ENCODE assay signal across 8 cellular contexts in the genomic region with DNA sequence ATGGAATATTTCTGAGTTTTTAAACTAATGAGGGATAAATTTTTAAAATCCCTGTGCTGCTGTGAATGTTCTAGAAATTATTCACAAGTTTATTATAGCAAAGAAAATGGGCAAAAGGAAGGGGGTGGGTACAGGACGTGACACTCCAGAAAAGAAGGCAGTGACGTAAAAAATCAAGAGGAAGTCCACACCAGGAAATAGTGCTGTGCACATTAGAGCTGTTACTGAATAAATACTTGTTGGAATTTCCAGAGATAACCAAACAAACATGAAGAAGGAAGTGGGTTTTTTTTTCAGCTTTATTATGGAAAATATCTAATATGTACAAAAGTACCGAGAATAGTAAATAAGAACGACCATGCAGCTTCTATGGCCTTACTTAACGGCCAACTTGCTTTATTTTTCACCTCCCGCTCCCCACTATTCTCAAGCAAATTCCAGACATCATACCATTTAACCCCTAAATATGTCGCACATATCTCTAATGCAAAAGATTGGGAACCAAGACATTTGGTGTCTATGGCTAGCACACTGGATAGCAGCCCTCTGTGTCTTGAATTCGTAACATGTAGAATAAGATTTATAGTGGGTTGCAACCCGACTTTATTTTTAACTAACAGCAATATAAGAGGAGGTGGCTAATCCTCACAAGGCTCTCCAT. TPM values are rescaled to one million over a fixed set of nuclear protein-coding genes. Genes with fewer than 3 reads are reported as not detected.
DNase-seq lines count a peak whose midpoint lies in the region; ATAC-seq, FAIRE-seq and TF ChIP-seq lines count a peak whose summit lies in the region.

No MANE protein-coding gene starts in this region.

- H3K27me3 ChIP-seq in brain microvascular endothelial cell (replicated peaks) = no peaks in the 10 kb centered on the region
- H3K27me3 ChIP-seq in spleen (replicated peaks in 1 of 7) = no peaks in the 10 kb centered on the region

- TF ChIP-seq CTCF in brain microvascular endothelial cell (IDR thresholded peaks at IDR 0.05; ENCODE audit: low read depth, low read length, missing control alignments) (no peak), spleen (IDR thresholded peaks at IDR 0.05 in 8 of 11, conservative IDR thresholded peaks at IDR 0.05 in 3 of 11) (no peak)

- peak overlapping the region; percentile 96 for H3K4me3 Mint-ChIP-seq in activated naive CD4-positive, alpha-beta T cell treated with anti-CD3 and anti-CD28 coated beads, Interleukin-2, amount 50 U/mL, for 24 hours

- in situ Hi-C loops in brain microvascular endothelial cell (cut with HindIII; ENCODE audit: low pct_ligation_motif_present, low sequenced_read_pairs) = no loop called here

- H3K4me3 ChIP-seq in brain microvascular endothelial cell (ENCODE audit: low read depth, low read length) (peak overlapping the region; percentile 75), spleen (peak overlapping the region; percentile 65 to 78 (median 72))

- peaks cover 30 to 57% (median 44%) of the 10 kb centered on the region in 6 donors for H3K4me1 ChIP-seq in spleen

- H3K9me3 Mint-ChIP-seq in activated naive CD4-positive, alpha-beta T cell treated with anti-CD3 and anti-CD28 coated beads, Interleukin-2, amount 50 U/mL, for 24 hours = peaks cover 5% of the 10 kb centered on the region

- peaks cover 15% of the 10 kb centered on the region for H3K36me3 Mint-ChIP-seq in activated naive CD4-positive, alpha-beta T cell treated with anti-CD3 and anti-CD28 coated beads, Interleukin-2, amount 50 U/mL, for 24 hours

- no peaks in the 10 kb centered on the region for H3K27me3 Mint-ChIP-seq in activated naive CD4-positive, alpha-beta T cell treated with anti-CD3 and anti-CD28 coated beads, Interleukin-2, amount 50 U/mL, for 24 hours

- peak overlapping the region; percentile 96 for H3K27ac Mint-ChIP-seq in activated naive CD4-positive, alpha-beta T cell treated with anti-CD3 and anti-CD28 coated beads, Interleukin-2, amount 50 U/mL, for 24 hours

- H3K4me1 Mint-ChIP-seq in activated naive CD4-positive, alpha-beta T cell treated with anti-CD3 and anti-CD28 coated beads, Interleukin-2, amount 50 U/mL, for 24 hours = peaks cover 62% of the 10 kb centered on the region

- no peak for DNase-seq in activated naive CD4-positive, alpha-beta T cell treated with Interleukin-2 at 50 U/mL for 16 hours
- peak; percentile 60 for DNase-seq in NOMO-1 treated with dmso at 0.1 percent for 144 hours (lab: John Stamatoyannopoulos, UW; ENCODE audit: unreplicated experiment)
- DNase-seq in brain microvascular endothelial cell = peak; percentile 71
- no peak for DNase-seq in spleen
- no peak for DNase-seq in NCI-H2171 treated with DMSO at 0.1 percent for 48 hours (lab: John Stamatoyannopoulos, UW)

- peak; percentile 7 for ATAC-seq in HG03103 (IDR thresholded peaks at IDR 0.05; ENCODE audit: low read depth, unreplicated experiment)

- no peaks in the 10 kb centered on the region for H3K9me3 ChIP-seq in spleen

- no peaks in the 10 kb centered on the region for H3K36me3 ChIP-seq in brain microvascular endothelial cell (replicated peaks)
- H3K36me3 ChIP-seq in spleen = no peaks in the 10 kb centered on the region

- intact Hi-C loops in spleen (cut with DNase I; ENCODE audit: low total_unique reads) = loop anchor here (5.0 kb wide), 1 partner anchor 35 kb away; a partner anchor contains a TSS

- H3K27ac ChIP-seq in brain microvascular endothelial cell = peak overlapping the region; percentile 94
- peak overlapping the region; percentile 92 to 98 (median 97) for H3K27ac ChIP-seq in spleen

- TF ChIP-seq POLR2A in spleen (IDR thresholded peaks at IDR 0.05) = no peak

- FAIRE-seq in islet of Langerhans (lab: Jason Lieb, UNC) = peak; percentile 98

- 0 to 1% (median 1%) methylated on average over 9 of the region's 9 CpGs for WGBS in spleen, 5 donors

RNA-seq across cellular contexts. Expression of a gene that starts 0.6 kb away (rescaled TPM):
- total RNA-seq in spleen = 100 to 1,000 TPM in 2 of 7 donors, 10 to 100 TPM in 5; 89.8 to 108 (median 92.4) TPM
- 100 to 1,000 TPM; 157 to 175 (median 160) TPM for polyA plus RNA-seq in spleen

RNA-seq across cellular contexts. Expression of a gene that starts 34.7 kb away (rescaled TPM):
- total RNA-seq in spleen = 100 to 1,000 TPM in 4 of 7 donors, 10 to 100 TPM in 3; 73.2 to 122 (median 100) TPM
- 10 to 100 TPM in 2 of 3 donors, 1 to 10 TPM in 1; 7.6 to 35.4 (median 15.9) TPM for polyA plus RNA-seq in spleen

Comparison
In these comparisons a context has a peak if more than half of its experiments do, and no peak if none do; other contexts are left out.
1. DNase-seq: peak in NOMO-1 treated with dmso at 0.1 percent for 144 hours (single experiment) and brain microvascular endothelial cell (single experiment); none in activated naive CD4-positive, alpha-beta T cell treated with Interleukin-2 at 50 U/mL for 16 hours (single experiment), spleen (single experiment) and NCI-H2171 treated with DMSO at 0.1 percent for 48 hours (single experiment).